In genomic region chr16:28513484-28514181, GRCh38 we compare ENCODE assay signal across 1 cellular context.
TF ChIP-seq lines count a peak whose summit lies in the region.

No MANE protein-coding gene starts in this region.

TF ChIP-seq in HepG2, 621 proteins besides CTCF, POLR2A, EP300 and RAD21 (continues in another document):
- TF ChIP-seq CERS6 (CRISPR knock-in tag; IDR thresholded peaks at IDR 0.05) (no peak), RXRA (CRISPR knock-in tag; IDR thresholded peaks at IDR 0.05) (no peak), HNF1B (CRISPR knock-in tag; IDR thresholded peaks at IDR 0.05) (peak; percentile 58; the same call in 1 of the 2 replicates), NRL (CRISPR knock-in tag; IDR thresholded peaks at IDR 0.05; ENCODE audit: borderline replicate concordance) (no peak), NR3C1 (CRISPR knock-in tag; IDR thresholded peaks at IDR 0.05) (no peak), TFAP4 (IDR thresholded peaks at IDR 0.05; ENCODE audit: borderline replicate concordance, low read depth) (peak; percentile 37; the same call in 1 of the 2 replicates), ZNF253 (CRISPR knock-in tag; IDR thresholded peaks at IDR 0.05; ENCODE audit: borderline replicate concordance) (no peak), ZNF367 (CRISPR knock-in tag; IDR thresholded peaks at IDR 0.05; ENCODE audit: borderline replicate concordance) (no peak), HOXA3 (CRISPR knock-in tag; IDR thresholded peaks at IDR 0.05) (peak; percentile 36; the same call in 1 of the 2 replicates), GLI4 (CRISPR knock-in tag; IDR thresholded peaks at IDR 0.05; ENCODE audit: borderline replicate concordance) (0 out of 2 replicates have a peak, but pooled peaks have one; percentile 16), ZBTB14 (CRISPR knock-in tag; IDR thresholded peaks at IDR 0.05) (no peak), MLLT10 (CRISPR knock-in tag; IDR thresholded peaks at IDR 0.05) (no peak), ZNF644 (CRISPR knock-in tag; IDR thresholded peaks at IDR 0.05; ENCODE audit: low read depth) (peak; percentile 82; the same call in 1 of the 2 replicates), PHF8 (CRISPR knock-in tag; IDR thresholded peaks at IDR 0.05) (peak; percentile 6; the same call in 1 of the 2 replicates), RXRB (CRISPR knock-in tag; IDR thresholded peaks at IDR 0.05; ENCODE audit: borderline replicate concordance) (no peak), BRD4 (CRISPR knock-in tag; IDR thresholded peaks at IDR 0.05) (no peak), SP5 (CRISPR knock-in tag; IDR thresholded peaks at IDR 0.05; ENCODE audit: borderline replicate concordance, low read depth) (peak; percentile 11; the same call in 1 of the 2 replicates), LCORL (IDR thresholded peaks at IDR 0.05) (no peak), LCORL (CRISPR knock-in tag; IDR thresholded peaks at IDR 0.05) (0 out of 2 replicates have a peak, but pooled peaks have one; percentile 33), ZNF160 (CRISPR knock-in tag; IDR thresholded peaks at IDR 0.05) (no peak), ZNF770 (CRISPR knock-in tag; IDR thresholded peaks at IDR 0.05) (peak; percentile 60; the same call in 1 of the 2 replicates), PATZ1 (CRISPR knock-in tag; IDR thresholded peaks at IDR 0.05) (peak; percentile 71), ZNF687 (CRISPR knock-in tag; IDR thresholded peaks at IDR 0.05) (peak; percentile 41; the same call in 1 of the 2 replicates), TRIM24 (CRISPR knock-in tag; IDR thresholded peaks at IDR 0.05) (no peak), HNF4A (CRISPR knock-in tag; IDR thresholded peaks at IDR 0.05) (peak; percentile 29; the same call in 1 of the 2 replicates), SNRNP70 (IDR thresholded peaks at IDR 0.05; ENCODE audit: low read depth, low read length) (no peak), ATAD3A (CRISPR knock-in tag; IDR thresholded peaks at IDR 0.05) (no peak), PRDM15 (CRISPR knock-in tag; IDR thresholded peaks at IDR 0.05) (no peak), TEAD3 (CRISPR knock-in tag; optimal IDR thresholded peaks at IDR 0.05; ENCODE audit: borderline replicate concordance) (peak; percentile 13), ZMYM2 (CRISPR knock-in tag; IDR thresholded peaks at IDR 0.05) (no peak), ZMYM3 (CRISPR knock-in tag; IDR thresholded peaks at IDR 0.05) (peak; percentile 62; the same call in 1 of the 2 replicates), ZEB1 (IDR thresholded peaks at IDR 0.05; ENCODE audit: insufficient replicate concordance, low read depth) (no peak), PAXIP1 (CRISPR knock-in tag; conservative IDR thresholded peaks at IDR 0.05) (peak; percentile 16; the same call in 1 of the 2 replicates), SSRP1 (CRISPR knock-in tag; IDR thresholded peaks at IDR 0.05) (no peak)
